Comparison of ENCODE assay signal across 9 cellular contexts in genomic region chr2:149561309-149561926, GRCh38. TPM values are rescaled to one million over a fixed set of nuclear protein-coding genes. Genes with fewer than 3 reads are reported as not detected.
DNase-seq lines count a peak whose midpoint lies in the region; ATAC-seq, FAIRE-seq and TF ChIP-seq lines count a peak whose summit lies in the region.
"Had no signal": no experiment of that assay in that cellular context is flagged by ENCODE, and none has a peak within 500 bp of the region (broad histone marks: within the 10 kb centered on the region; RNA-seq: fewer than 3 reads in every experiment).

No MANE protein-coding gene starts in this region.

- intact Hi-C loops in activated CD4-positive, alpha-beta T cell treated with anti-CD3 and anti-CD28 coated beads, Interleukin-2, amount 10 ng/mL, durations not matched to agents 24 days and 14 days (cut with micrococcal nuclease) = loop anchor here (1.0 to 10.0 kb wide), 5 partner anchors 127 to 1624 kb away; no protein-coding TSS in a partner anchor
- intact Hi-C loops in psoas muscle (cut with DNase I) = loop anchor here in 1 of 2 donors (5.0 kb wide), 1 partner anchor 544 kb away; no protein-coding TSS in a partner anchor
- intact Hi-C loops in sciatic nerve (cut with DNase I) = loop anchor here (5.0 kb wide), 1 partner anchor 544 kb away; no protein-coding TSS in a partner anchor

- H3K36me3 Mint-ChIP-seq in activated CD4-positive, alpha-beta T cell treated with anti-CD3 and anti-CD28 coated beads, Interleukin-2, amount 10 ng/mL, durations not matched to agents 24 days and 14 days (ENCODE audit: low read depth) = peaks cover 7% of the 10 kb centered on the region

- H3K27me3 Mint-ChIP-seq in activated CD4-positive, alpha-beta T cell treated with anti-CD3 and anti-CD28 coated beads, Interleukin-2, amount 10 ng/mL, durations not matched to agents 24 days and 14 days = peaks cover 5% of the 10 kb centered on the region

- DNase-seq in activated CD4-positive, alpha-beta T cell treated with anti-CD3 and anti-CD28 coated beads, Interleukin-2, amount 10 ng/mL, durations not matched to agents 24 days and 14 days = peak; percentile 81
- DNase-seq in activated CD4-positive, alpha-beta T cell treated with anti-CD3 and anti-CD28 coated beads, Interleukin-2, amount 50 U/mL, for 48 hours = no peak
- DNase-seq in HTR-8/SVneo (ENCODE audit: insufficient read length, low spot score) (peak; percentile 17), SK-N-DZ (ENCODE audit: low spot score) (peak; percentile 45), fibroblast of pulmonary artery (ENCODE audit: low read depth) (peak; percentile 47), psoas muscle (no peak), sciatic nerve (ENCODE audit: low spot score) (no peak), H4 (ENCODE audit: low spot score) (no peak)
- DNase-seq: activated naive CD8-positive, alpha-beta T cell treated with anti-CD3 and anti-CD28 coated beads, Interleukin-2, amount 10 ng/mL, durations not matched to agents 7 days and 5 days had no signal

- no peak overlapping the region for H3K4me3 Mint-ChIP-seq in activated CD4-positive, alpha-beta T cell treated with anti-CD3 and anti-CD28 coated beads, Interleukin-2, amount 10 ng/mL, durations not matched to agents 24 days and 14 days
- H3K4me3 Mint-ChIP-seq: activated naive CD8-positive, alpha-beta T cell treated with anti-CD3 and anti-CD28 coated beads, Interleukin-2, amount 10 ng/mL, durations not matched to agents 7 days and 5 days had no signal

- no peaks in the 10 kb centered on the region for H3K4me1 ChIP-seq in psoas muscle

- ATAC-seq in psoas muscle (peak in 2 of 4 donors; percentile 46 to 60), sciatic nerve (no peak)

- H3K9me3 Mint-ChIP-seq in activated CD4-positive, alpha-beta T cell treated with anti-CD3 and anti-CD28 coated beads, Interleukin-2, amount 10 ng/mL, durations not matched to agents 24 days and 14 days = no peaks in the 10 kb centered on the region
- H3K9me3 Mint-ChIP-seq: activated naive CD8-positive, alpha-beta T cell treated with anti-CD3 and anti-CD28 coated beads, Interleukin-2, amount 10 ng/mL, durations not matched to agents 7 days and 5 days had no signal

- H3K4me1 Mint-ChIP-seq in activated CD4-positive, alpha-beta T cell treated with anti-CD3 and anti-CD28 coated beads, Interleukin-2, amount 10 ng/mL, durations not matched to agents 24 days and 14 days = no peaks in the 10 kb centered on the region
- H3K4me1 Mint-ChIP-seq: activated naive CD8-positive, alpha-beta T cell treated with anti-CD3 and anti-CD28 coated beads, Interleukin-2, amount 10 ng/mL, durations not matched to agents 7 days and 5 days had no signal

- H3K4me3 ChIP-seq in fibroblast of pulmonary artery (replicated peaks; ENCODE audit: low read depth, low read length) (no peak overlapping the region), psoas muscle (no peak overlapping the region)

- H3K27ac ChIP-seq in psoas muscle = no peak overlapping the region

- no peak for FAIRE-seq in HTR-8/SVneo (lab: Jason Lieb, UNC)

- TF ChIP-seq CTCF in fibroblast of pulmonary artery (IDR thresholded peaks at IDR 0.05; ENCODE audit: low read length, missing control alignments) (peak; percentile 76), psoas muscle (IDR thresholded peaks at IDR 0.05) (peak; percentile 91)

- no peaks in the 10 kb centered on the region for H3K27me3 ChIP-seq in psoas muscle (ENCODE audit: insufficient read depth in 3 of 3, low read length in 2 of 3)

- H3K36me3 ChIP-seq in psoas muscle (ENCODE audit: insufficient read depth in 1 of 2, low read depth in 1 of 2) = peaks cover 0 to 18% of the 10 kb centered on the region in 2 donors

- H3K9me3 ChIP-seq in psoas muscle = no peaks in the 10 kb centered on the region

- no peak overlapping the region for H3K27ac Mint-ChIP-seq in activated CD4-positive, alpha-beta T cell treated with anti-CD3 and anti-CD28 coated beads, Interleukin-2, amount 10 ng/mL, durations not matched to agents 24 days and 14 days
- H3K27ac Mint-ChIP-seq: activated naive CD8-positive, alpha-beta T cell treated with anti-CD3 and anti-CD28 coated beads, Interleukin-2, amount 10 ng/mL, durations not matched to agents 7 days and 5 days had no signal

RNA-seq across cellular contexts. Expression of gene MMADHC, which starts 26.2 kb away (rescaled TPM):
- total RNA-seq in activated CD4-positive, alpha-beta T cell treated with anti-CD3 and anti-CD28 coated beads, Interleukin-2, amount 10 ng/mL, durations not matched to agents 24 days and 14 days = 131 and 136 TPM in 2 replicates
- polyA plus RNA-seq in SK-N-DZ (2014; cell fraction: cytosol; rRNA removed) = 161 and 177 TPM in 2 replicates
- polyA plus RNA-seq in SK-N-DZ (2014; cell fraction: nucleus; rRNA removed) = 65.9 and 112 TPM in 2 replicates
- total RNA-seq in psoas muscle (100 to 1,000 TPM; 161 to 196 (median 166) TPM), sciatic nerve (53.5 TPM)
- polyA plus RNA-seq in psoas muscle = 100 to 1,000 TPM; 126 to 205 (median 144) TPM
- 258 and 263 TPM in 2 replicates for total RNA-seq in H4 (2014; rRNA removed; shearing (Covaris generic))

Comparison
In these comparisons a context has a peak if more than half of its experiments do, and no peak if none do; other contexts are left out.
1. DNase-seq: peak in activated CD4-positive, alpha-beta T cell treated with anti-CD3 and anti-CD28 coated beads, Interleukin-2, amount 10 ng/mL, durations not matched to agents 24 days and 14 days (single experiment), HTR-8/SVneo (single experiment), SK-N-DZ (single experiment) and fibroblast of pulmonary artery (single experiment); none in activated CD4-positive, alpha-beta T cell treated with anti-CD3 and anti-CD28 coated beads, Interleukin-2, amount 50 U/mL, for 48 hours (0 of 2), psoas muscle (0 of 2), sciatic nerve (single experiment) and H4 (single experiment).